Comparison of ENCODE assay signal across 1 cellular context in the genomic region with DNA sequence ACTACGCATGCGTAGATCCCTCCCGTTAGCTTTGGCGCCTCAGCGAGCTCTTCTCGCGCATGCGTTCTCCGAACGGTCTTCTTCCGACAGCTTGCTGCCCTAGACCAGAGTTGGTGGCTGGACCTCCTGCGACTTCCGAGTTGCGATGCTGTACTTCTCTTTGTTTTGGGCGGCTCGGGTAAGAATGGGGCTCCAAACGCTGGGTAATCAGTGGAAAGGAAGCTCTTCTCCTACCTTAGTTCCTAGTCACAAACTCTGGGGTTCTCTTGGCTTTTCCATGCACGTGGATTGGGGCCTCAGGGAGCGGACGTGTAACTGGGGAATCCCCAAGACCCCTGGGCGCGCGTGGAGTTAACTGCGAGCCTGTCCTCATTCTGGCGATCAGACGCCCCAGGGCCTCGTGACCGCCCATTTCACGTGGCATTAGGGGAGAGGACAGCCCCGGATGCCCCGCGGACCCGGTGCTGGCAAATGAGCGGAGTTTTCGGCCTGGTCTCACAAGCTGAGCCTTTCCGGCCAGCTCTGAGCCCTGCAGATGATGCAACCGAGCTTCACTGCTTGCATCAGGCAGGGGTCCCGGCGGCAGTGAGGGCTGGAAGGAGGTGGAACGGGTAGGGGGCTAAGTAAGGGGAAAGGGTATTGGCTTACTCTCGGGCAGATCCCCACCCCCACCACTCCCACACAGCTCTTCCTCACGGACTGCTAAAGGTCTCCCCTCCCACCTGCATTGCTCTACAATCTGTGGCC.
TF ChIP-seq lines count a peak whose summit lies in the region.

Gene SHMT2 (plus strand): TSS at position 78 of the 747 bp plus-strand sequence. CDS start 68 bp downstream, at position 146.

TF ChIP-seq in HepG2, 621 proteins besides CTCF, POLR2A, EP300 and RAD21 (continued from another document and continues in another):
- peak; percentile 79 for TF ChIP-seq TFE3 (CRISPR knock-in tag; IDR thresholded peaks at IDR 0.05)
- no peak for TF ChIP-seq DRAP1 (CRISPR knock-in tag; IDR thresholded peaks at IDR 0.05)
- TF ChIP-seq TBP (CRISPR knock-in tag; IDR thresholded peaks at IDR 0.05) = 0 out of 2 replicates have a peak, but pooled peaks have one; percentile 26
- TF ChIP-seq, protein P1, sequence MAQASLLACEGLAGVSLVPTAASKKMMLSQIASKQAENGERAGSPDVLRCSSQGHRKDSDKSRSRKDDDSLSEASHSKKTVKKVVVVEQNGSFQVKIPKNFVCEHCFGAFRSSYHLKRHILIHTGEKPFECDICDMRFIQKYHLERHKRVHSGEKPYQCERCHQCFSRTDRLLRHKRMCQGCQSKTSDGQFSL (CRISPR knock-in tag; IDR thresholded peaks at IDR 0.05) = 0 out of 2 replicates have a peak, but pooled peaks have one; percentile 58
- no peak for TF ChIP-seq FOSL1 (CRISPR knock-in tag; IDR thresholded peaks at IDR 0.05; ENCODE audit: borderline replicate concordance)
- TF ChIP-seq HOXD1 (CRISPR knock-in tag; IDR thresholded peaks at IDR 0.05) = no peak
- TF ChIP-seq HDAC2 (CRISPR knock-in tag; IDR thresholded peaks at IDR 0.05) = no peak; the same call in 1 of the 2 replicates
- peak; percentile 54; the same call in 1 of the 2 replicates for TF ChIP-seq ZNF710 (CRISPR knock-in tag; IDR thresholded peaks at IDR 0.05; ENCODE audit: borderline replicate concordance)
- no peak for TF ChIP-seq ZNF160 (CRISPR knock-in tag; IDR thresholded peaks at IDR 0.05)
- no peak for TF ChIP-seq PAXIP1 (CRISPR knock-in tag; conservative IDR thresholded peaks at IDR 0.05)
- no peak for TF ChIP-seq SNRNP70 (IDR thresholded peaks at IDR 0.05; ENCODE audit: low read depth, low read length)
- no peak for TF ChIP-seq ZNF562 (CRISPR knock-in tag; IDR thresholded peaks at IDR 0.05; ENCODE audit: borderline replicate concordance)
- TF ChIP-seq ZNF674 (CRISPR knock-in tag; IDR thresholded peaks at IDR 0.05; ENCODE audit: low read depth) = 0 out of 2 replicates have a peak, but pooled peaks have one; percentile 33
- TF ChIP-seq POGZ (CRISPR knock-in tag; IDR thresholded peaks at IDR 0.05) = no peak
- no peak for TF ChIP-seq ZNF513 (CRISPR knock-in tag; conservative IDR thresholded peaks at IDR 0.05)
- TF ChIP-seq HOXA9 (CRISPR knock-in tag; IDR thresholded peaks at IDR 0.05; ENCODE audit: borderline replicate concordance) = peak; percentile 53; the same call in 1 of the 2 replicates
- TF ChIP-seq NONO (IDR thresholded peaks at IDR 0.05) = no peak
- TF ChIP-seq NONO (CRISPR knock-in tag; conservative IDR thresholded peaks at IDR 0.05) = peak; percentile 61
- TF ChIP-seq ZNF7 (CRISPR knock-in tag; IDR thresholded peaks at IDR 0.05) = no peak
- no peak for TF ChIP-seq EHMT2 (IDR thresholded peaks at IDR 0.05; ENCODE audit: borderline replicate concordance, low read depth, low read length)
- no peak for TF ChIP-seq REXO4 (CRISPR knock-in tag; IDR thresholded peaks at IDR 0.05; ENCODE audit: borderline replicate concordance)
- TF ChIP-seq PCBP1 (IDR thresholded peaks at IDR 0.05; ENCODE audit: borderline replicate concordance, low read depth, low read length) = 0 out of 2 replicates have a peak, but pooled peaks have one; percentile 72
- TF ChIP-seq KMT2B (CRISPR knock-in tag; IDR thresholded peaks at IDR 0.05) = no peak
- TF ChIP-seq NFYC (CRISPR knock-in tag; IDR thresholded peaks at IDR 0.05) = peak; percentile 41; the same call in 1 of the 2 replicates
- no peak for TF ChIP-seq IKZF4 (CRISPR knock-in tag; IDR thresholded peaks at IDR 0.05; ENCODE audit: borderline replicate concordance, low read depth, not compliant biosample characterization)
- TF ChIP-seq AKAP8 (CRISPR knock-in tag; IDR thresholded peaks at IDR 0.05) = no peak
- TF ChIP-seq ZFP36L1 (CRISPR knock-in tag; IDR thresholded peaks at IDR 0.05) = no peak
- no peak for TF ChIP-seq KDM1A (CRISPR knock-in tag; IDR thresholded peaks at IDR 0.05)
- peak; percentile 65 for TF ChIP-seq ZNF574 (CRISPR knock-in tag; IDR thresholded peaks at IDR 0.05)
- TF ChIP-seq CC2D1A (CRISPR knock-in tag; IDR thresholded peaks at IDR 0.05) = 0 out of 2 replicates have a peak, but pooled peaks have one; percentile 67
- 0 out of 2 replicates have a peak, but pooled peaks have one; percentile 47 for TF ChIP-seq ELF4 (CRISPR knock-in tag; IDR thresholded peaks at IDR 0.05; ENCODE audit: borderline replicate concordance)
- TF ChIP-seq, protein P2, sequence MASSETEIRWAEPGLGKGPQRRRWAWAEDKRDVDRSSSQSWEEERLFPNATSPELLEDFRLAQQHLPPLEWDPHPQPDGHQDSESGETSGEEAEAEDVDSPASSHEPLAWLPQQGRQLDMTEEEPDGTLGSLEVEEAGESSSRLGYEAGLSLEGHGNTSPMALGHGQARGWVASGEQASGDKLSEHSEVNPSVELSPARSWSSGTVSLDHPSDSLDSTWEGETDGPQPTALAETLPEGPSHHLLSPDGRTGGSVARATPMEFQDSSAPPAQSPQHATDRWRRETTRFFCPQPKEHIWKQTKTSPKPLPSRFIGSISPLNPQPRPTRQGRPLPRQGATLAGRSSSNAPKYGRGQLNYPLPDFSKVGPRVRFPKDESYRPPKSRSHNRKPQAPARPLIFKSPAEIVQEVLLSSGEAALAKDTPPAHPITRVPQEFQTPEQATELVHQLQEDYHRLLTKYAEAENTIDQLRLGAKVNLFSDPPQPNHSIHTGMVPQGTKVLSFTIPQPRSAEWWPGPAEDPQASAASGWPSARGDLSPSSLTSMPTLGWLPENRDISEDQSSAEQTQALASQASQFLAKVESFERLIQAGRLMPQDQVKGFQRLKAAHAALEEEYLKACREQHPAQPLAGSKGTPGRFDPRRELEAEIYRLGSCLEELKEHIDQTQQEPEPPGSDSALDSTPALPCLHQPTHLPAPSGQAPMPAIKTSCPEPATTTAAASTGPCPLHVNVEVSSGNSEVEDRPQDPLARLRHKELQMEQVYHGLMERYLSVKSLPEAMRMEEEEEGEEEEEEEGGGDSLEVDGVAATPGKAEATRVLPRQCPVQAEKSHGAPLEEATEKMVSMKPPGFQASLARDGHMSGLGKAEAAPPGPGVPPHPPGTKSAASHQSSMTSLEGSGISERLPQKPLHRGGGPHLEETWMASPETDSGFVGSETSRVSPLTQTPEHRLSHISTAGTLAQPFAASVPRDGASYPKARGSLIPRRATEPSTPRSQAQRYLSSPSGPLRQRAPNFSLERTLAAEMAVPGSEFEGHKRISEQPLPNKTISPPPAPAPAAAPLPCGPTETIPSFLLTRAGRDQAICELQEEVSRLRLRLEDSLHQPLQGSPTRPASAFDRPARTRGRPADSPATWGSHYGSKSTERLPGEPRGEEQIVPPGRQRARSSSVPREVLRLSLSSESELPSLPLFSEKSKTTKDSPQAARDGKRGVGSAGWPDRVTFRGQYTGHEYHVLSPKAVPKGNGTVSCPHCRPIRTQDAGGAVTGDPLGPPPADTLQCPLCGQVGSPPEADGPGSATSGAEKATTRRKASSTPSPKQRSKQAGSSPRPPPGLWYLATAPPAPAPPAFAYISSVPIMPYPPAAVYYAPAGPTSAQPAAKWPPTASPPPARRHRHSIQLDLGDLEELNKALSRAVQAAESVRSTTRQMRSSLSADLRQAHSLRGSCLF (CRISPR knock-in tag; IDR thresholded peaks at IDR 0.05; ENCODE audit: borderline replicate concordance) = no peak
- peak; percentile 81 for TF ChIP-seq ZNF766 (CRISPR knock-in tag; IDR thresholded peaks at IDR 0.05; ENCODE audit: borderline replicate concordance)
- TF ChIP-seq GTF2F1 (IDR thresholded peaks at IDR 0.05; ENCODE audit: low read length) = no peak
